ENCODE assay signal across 16 cellular contexts in the genomic region with DNA sequence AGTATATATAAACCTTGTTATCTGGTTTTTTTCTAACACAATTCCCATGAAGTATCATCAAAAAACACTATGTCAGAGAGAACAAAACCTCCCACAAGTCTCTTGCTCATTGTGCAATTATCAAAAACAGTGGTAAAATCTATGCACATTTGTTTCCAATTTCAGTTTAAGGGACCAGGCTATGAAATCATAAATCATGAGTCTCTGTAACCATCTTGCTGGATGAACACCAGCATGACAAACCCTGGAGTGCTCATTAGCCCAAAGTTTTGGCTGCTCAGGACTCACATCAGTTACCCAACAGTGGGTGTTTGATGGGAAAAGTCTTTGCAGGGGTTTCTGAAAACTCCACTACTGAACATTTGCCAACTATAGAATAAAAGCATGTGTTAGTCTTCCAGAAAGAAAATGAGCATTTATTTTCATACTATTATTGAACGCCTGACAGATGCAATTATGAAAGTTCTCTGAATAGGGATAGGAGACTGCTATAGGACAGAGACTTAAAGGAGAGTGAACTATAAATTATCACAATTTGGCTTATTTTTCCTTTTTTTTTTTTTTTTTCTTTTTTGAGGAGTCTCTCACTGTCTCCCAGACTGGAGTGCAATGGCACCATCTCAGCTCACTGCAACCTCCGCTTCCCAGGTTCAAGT.
A peak's percentile ranks its signal among the peaks of the same experiment; 100 is the strongest.
DNase-seq lines count a peak whose midpoint lies in the region; ATAC-seq and TF ChIP-seq lines count a peak whose summit lies in the region.
"Had no signal": no experiment of that assay in that cellular context is flagged by ENCODE, and none has a peak within 500 bp of the region (broad histone marks: within the 10 kb centered on the region; RNA-seq: fewer than 3 reads in every experiment).

No MANE protein-coding gene starts in this region.

- POLR2A ChIA-PET in BJ (lab: Charles Lee): no interaction called here

- CTCF ChIA-PET in BJ (lab: Yijun Ruan, JAX): no interaction called here

- no peak overlapping the region for H2AFZ ChIP-seq in fibroblast of lung (ENCODE audit: low read length)
- H2AFZ ChIP-seq in osteoblast (ENCODE audit: low read length): no peak overlapping the region

- no peak for TF ChIP-seq POLR2A in vagina (IDR thresholded peaks at IDR 0.05)

- no peak overlapping the region for H3K9ac ChIP-seq in fibroblast of lung (ENCODE audit: insufficient read depth, low read length)
- H3K9ac ChIP-seq: BLaER1 treated with 17β-estradiol and CSF1 and Interleukin-3, amounts not matched to agents 10 nM and 100 nM had no signal

- no peaks in the 10 kb centered on the region for H3K36me3 ChIP-seq in BJ (ENCODE audit: control insufficient read depth, insufficient read depth, low read length)
- H3K36me3 ChIP-seq in fibroblast of lung (ENCODE audit: control insufficient read depth, insufficient read depth, low read length): no peaks in the 10 kb centered on the region
- H3K36me3 ChIP-seq in osteoblast (ENCODE audit: insufficient read depth, low read length): no peaks in the 10 kb centered on the region
- H3K36me3 ChIP-seq in H7 (replicated peaks; ENCODE audit: control insufficient read depth, insufficient read depth, low read length): no peaks in the 10 kb centered on the region
- H3K36me3 ChIP-seq in vagina: no peaks in the 10 kb centered on the region
- H3K36me3 ChIP-seq: BLaER1 treated with 17β-estradiol and CSF1 and Interleukin-3, amounts not matched to agents 10 nM and 100 nM; stomach had no signal

- H3K4me2 ChIP-seq in fibroblast of lung (ENCODE audit: extremely low read depth, insufficient read depth, low read length): no peak overlapping the region
- H3K4me2 ChIP-seq in osteoblast (ENCODE audit: insufficient read depth, low read length): no peak overlapping the region
- H3K4me2 ChIP-seq: BLaER1 treated with 17β-estradiol and CSF1 and Interleukin-3, amounts not matched to agents 10 nM and 100 nM had no signal

- DNase-seq in BJ (ENCODE audit: low read depth) (peak; percentile 90), RPMI7951 (ENCODE audit: low read depth) (peak; percentile 18), fibroblast of lung (ENCODE audit: low read depth in 2 of 2) (peak; percentile 85 to 93), osteoblast (ENCODE audit: insufficient read length, low spot score, missing footprints) (peak; percentile 32), H7 (no peak), vagina (ENCODE audit: extremely low spot score in 2 of 2) (no peak), dermis blood vessel endothelial cell (no peak)
- DNase-seq: DMS53, NCI-H2029 treated with DMSO at 0.1 percent for 48 hours, NCI-H82, psoas muscle, stomach, T-helper 1 cell had no signal

- H3K79me2 ChIP-seq in fibroblast of lung (ENCODE audit: control insufficient read depth, insufficient read depth, low read length) (no peaks in the 10 kb centered on the region), osteoblast (ENCODE audit: insufficient read depth, low read length) (no peaks in the 10 kb centered on the region)

- intact Hi-C loops in vagina (cut with DNase I): no loop called here

- H3K4me3 ChIP-seq in BJ (ENCODE audit: low read depth, low read length) (no peak overlapping the region), fibroblast of lung (replicated peaks in 1 of 4; ENCODE audit: control extremely low read depth in 1 of 4, insufficient read depth in 1 of 4, low read depth in 3 of 4, low read length in 4 of 4) (no peak overlapping the region), osteoblast (ENCODE audit: insufficient read depth, low read length) (no peak overlapping the region), H7 (ENCODE audit: insufficient read depth, low read depth, low read length) (no peak overlapping the region), vagina (no peak overlapping the region)
- H3K4me3 ChIP-seq: BLaER1 treated with 17β-estradiol and CSF1 and Interleukin-3, amounts not matched to agents 10 nM and 100 nM; coronary artery; psoas muscle; stomach had no signal

- TF ChIP-seq CTCF in BJ (IDR thresholded peaks at IDR 0.05; ENCODE audit: insufficient read depth, low read depth, low read length): no peak
- no peak for TF ChIP-seq CTCF in fibroblast of lung (conservative IDR thresholded peaks at IDR 0.05 in 1 of 2, IDR thresholded peaks at IDR 0.05 in 1 of 2; ENCODE audit: low read depth in 1 of 2, low read length in 2 of 2)
- no peak for TF ChIP-seq CTCF in osteoblast (IDR thresholded peaks at IDR 0.05; ENCODE audit: extremely low read depth, low read depth, low read length)
- no peak for TF ChIP-seq CTCF in vagina (IDR thresholded peaks at IDR 0.05)

- ATAC-seq in GM21619 (IDR thresholded peaks at IDR 0.05; ENCODE audit: unreplicated experiment): no peak

- H4K20me1 ChIP-seq in fibroblast of lung (ENCODE audit: control insufficient read depth, extremely low read depth, insufficient read depth, low read length) (no peaks in the 10 kb centered on the region), osteoblast (ENCODE audit: insufficient read depth, low read length) (no peaks in the 10 kb centered on the region)
- H4K20me1 ChIP-seq: BLaER1 treated with 17β-estradiol and CSF1 and Interleukin-3, amounts not matched to agents 10 nM and 100 nM had no signal

- H3K9me3 ChIP-seq in fibroblast of lung (ENCODE audit: control insufficient read depth, insufficient read depth, low read depth, low read length) (no peaks in the 10 kb centered on the region), osteoblast (ENCODE audit: low read depth, low read length) (no peaks in the 10 kb centered on the region), vagina (no peaks in the 10 kb centered on the region)
- H3K9me3 ChIP-seq: psoas muscle, stomach had no signal

- no peaks in the 10 kb centered on the region for H3K27me3 ChIP-seq in BJ (ENCODE audit: control insufficient read depth, insufficient read depth, low read length)
- no peaks in the 10 kb centered on the region for H3K27me3 ChIP-seq in fibroblast of lung (ENCODE audit: control insufficient read depth, insufficient read depth, low read length)
- H3K27me3 ChIP-seq in osteoblast (ENCODE audit: insufficient read depth, low read length): no peaks in the 10 kb centered on the region
- no peaks in the 10 kb centered on the region for H3K27me3 ChIP-seq in H7 (ENCODE audit: control insufficient read depth, insufficient read depth, low read length)
- no peaks in the 10 kb centered on the region for H3K27me3 ChIP-seq in vagina
- H3K27me3 ChIP-seq: BLaER1 treated with 17β-estradiol and CSF1 and Interleukin-3, amounts not matched to agents 10 nM and 100 nM; stomach had no signal

- H3K27ac ChIP-seq in fibroblast of lung (ENCODE audit: insufficient read depth, low read length) (no peak overlapping the region), osteoblast (ENCODE audit: low read depth, low read length) (peak overlapping the region; percentile 0), vagina (no peak overlapping the region)
- H3K27ac ChIP-seq: BLaER1 treated with 17β-estradiol and CSF1 and Interleukin-3, amounts not matched to agents 10 nM and 100 nM; coronary artery; psoas muscle; stomach had no signal

- H3K4me1 ChIP-seq in fibroblast of lung (ENCODE audit: control insufficient read depth, extremely low read depth, insufficient read depth, low read length) (no peaks in the 10 kb centered on the region), osteoblast (ENCODE audit: insufficient read depth, low read length) (no peaks in the 10 kb centered on the region), vagina (peaks cover 33% of the 10 kb centered on the region)
- H3K4me1 ChIP-seq: BLaER1 treated with 17β-estradiol and CSF1 and Interleukin-3, amounts not matched to agents 10 nM and 100 nM; psoas muscle; stomach had no signal

Comparison
In these comparisons a context has a peak if more than half of its experiments do, and no peak if none do; other contexts are left out.
1. DNase-seq: peak in BJ (single experiment), RPMI7951 (single experiment), fibroblast of lung (2 of 2) and osteoblast (single experiment); none in H7 (single experiment), vagina (0 of 2) and dermis blood vessel endothelial cell (single experiment).